Comparison of ENCODE assay signal across 2 cellular contexts in genomic region chr17:12902046-12902445, GRCh38.
TF ChIP-seq lines count a peak whose summit lies in the region.

No MANE protein-coding gene starts in this region.

TF ChIP-seq in A549, 52 proteins besides CTCF, POLR2A, EP300 and RAD21 (continued from another document):
- TF ChIP-seq BCL3 (IDR thresholded peaks at IDR 0.05) (no peak), FOSL2 (IDR thresholded peaks at IDR 0.05) (no peak), FOSL2 (CRISPR knock-in tag; IDR thresholded peaks at IDR 0.05) (no peak), ATOH8 (CRISPR knock-in tag; IDR thresholded peaks at IDR 0.05; ENCODE audit: low read depth) (no peak), TFCP2L1 (CRISPR knock-in tag; IDR thresholded peaks at IDR 0.05) (no peak), GATA3 (IDR thresholded peaks at IDR 0.05; ENCODE audit: borderline replicate concordance) (no peak), POLR2AphosphoS2 (conservative IDR thresholded peaks at IDR 0.05; ENCODE audit: low read length) (no peak)

TF ChIP-seq in IMR-90, 13 proteins besides CTCF, POLR2A, EP300 and RAD21 (continued from another document):
- TF ChIP-seq BHLHE40 (IDR thresholded peaks at IDR 0.05; ENCODE audit: low read depth, low read length), result no peak
- no peak for TF ChIP-seq CHD1 (IDR thresholded peaks at IDR 0.05; ENCODE audit: low read depth, low read length)
- TF ChIP-seq RCOR1 (IDR thresholded peaks at IDR 0.05; ENCODE audit: insufficient replicate concordance, low read length), result no peak
- no peak for TF ChIP-seq SMC3 (IDR thresholded peaks at IDR 0.05; ENCODE audit: low read depth, low read length)
- no peak for TF ChIP-seq CEBPB (IDR thresholded peaks at IDR 0.05; ENCODE audit: low read depth, low read length)
- TF ChIP-seq ELK1 (IDR thresholded peaks at IDR 0.05; ENCODE audit: borderline replicate concordance, low read depth, low read length), result no peak
- TF ChIP-seq MAFK (IDR thresholded peaks at IDR 0.05; ENCODE audit: low read depth, low read length), result no peak
TF ChIP-seq in IMR-90: peak in this region for 0.
